17 cellular contexts compared by ENCODE assay signal in the genomic region with DNA sequence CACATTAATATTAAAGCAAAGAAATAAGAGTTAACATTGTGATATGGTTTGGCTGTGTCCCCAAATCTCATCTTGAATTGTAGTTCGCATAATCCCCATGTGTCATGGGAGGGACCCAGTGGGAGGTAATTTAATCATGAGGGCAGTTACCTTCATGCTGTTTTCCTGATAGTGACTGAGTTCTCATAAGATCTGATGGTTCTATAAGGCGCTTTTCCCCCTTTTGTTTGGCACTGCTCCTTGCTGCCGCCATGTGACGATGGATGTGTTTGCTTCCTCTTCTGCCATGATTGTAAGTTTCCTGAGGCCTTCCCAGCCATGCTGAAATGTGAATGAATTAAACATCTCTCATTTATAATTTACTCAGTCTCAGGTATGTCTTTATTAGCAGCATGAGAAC.
DNase-seq lines count a peak whose midpoint lies in the region; ATAC-seq and TF ChIP-seq lines count a peak whose summit lies in the region.
"Had no signal": no experiment of that assay in that cellular context is flagged by ENCODE, and none has a peak within 500 bp of the region (broad histone marks: within the 10 kb centered on the region; RNA-seq: fewer than 3 reads in every experiment).

No MANE protein-coding gene starts in this region.

- H3K4me3 ChIP-seq in SK-N-SH (ENCODE audit: low read depth in 2 of 2, low read length in 1 of 2) = no peak overlapping the region
- no peak overlapping the region for H3K4me3 ChIP-seq in adipocyte (ENCODE audit: low read length)
- no peak overlapping the region for H3K4me3 ChIP-seq in mesenchymal stem cell (ENCODE audit: insufficient read depth in 1 of 2, low read depth in 1 of 2, low read length in 2 of 2)
- H3K4me3 ChIP-seq in CD8-positive, alpha-beta T cell (ENCODE audit: low read depth, low read length) = no peak overlapping the region
- H3K4me3 ChIP-seq in ascending aorta = no peak overlapping the region

- H3K27me3 Mint-ChIP-seq in CD8-positive, alpha-beta T cell (ENCODE audit: low read depth) = peaks cover 3% of the 10 kb centered on the region
- H3K27me3 Mint-ChIP-seq: CD4-positive, CD25-positive, alpha-beta regulatory T cell had no signal

- no peak overlapping the region for H3K27ac Mint-ChIP-seq in CD8-positive, alpha-beta T cell
- H3K27ac Mint-ChIP-seq: CD4-positive, CD25-positive, alpha-beta regulatory T cell had no signal

- CTCF ChIA-PET in SK-N-SH (lab: Yijun Ruan, JAX) = interaction anchor here (1.3 to 4.2 kb wide), 4 partner anchors 9 to 286 kb away, joined by 5 to 99 read pairs (median 70); no protein-coding TSS in a partner anchor
- CTCF ChIA-PET in CD8-positive, alpha-beta T cell (lab: Charles Lee) = interaction anchor here (2.3 to 2.7 kb wide), 3 partner anchors 242 to 401 kb away, joined by 13 to 71 read pairs (median 63); no protein-coding TSS in a partner anchor

- no peaks in the 10 kb centered on the region for H3K4me1 Mint-ChIP-seq in CD8-positive, alpha-beta T cell (ENCODE audit: low read depth)
- H3K4me1 Mint-ChIP-seq: CD4-positive, CD25-positive, alpha-beta regulatory T cell had no signal

- no peaks in the 10 kb centered on the region for H3K9me3 Mint-ChIP-seq in CD8-positive, alpha-beta T cell
- H3K9me3 Mint-ChIP-seq: CD4-positive, CD25-positive, alpha-beta regulatory T cell had no signal

- H3K36me3 ChIP-seq in SK-N-SH (replicated peaks in 1 of 2; ENCODE audit: control insufficient read depth in 1 of 2, insufficient read depth in 2 of 2, low read length in 1 of 2) (no peaks in the 10 kb centered on the region), adipocyte (ENCODE audit: control insufficient read depth, insufficient read depth, low read length, severe bottlenecking) (no peaks in the 10 kb centered on the region), mesenchymal stem cell (ENCODE audit: control insufficient read depth in 1 of 2, insufficient read depth in 2 of 2, low read depth in 1 of 2, low read length in 2 of 2) (no peaks in the 10 kb centered on the region), ascending aorta (no peaks in the 10 kb centered on the region)
- H3K36me3 ChIP-seq in CD8-positive, alpha-beta T cell (ENCODE audit: insufficient read depth, low read length) = no peaks in the 10 kb centered on the region
- H3K36me3 ChIP-seq: BE2C had no signal

- H3K4me3 Mint-ChIP-seq in CD8-positive, alpha-beta T cell = no peak overlapping the region
- H3K4me3 Mint-ChIP-seq: CD4-positive, CD25-positive, alpha-beta regulatory T cell had no signal

- H2BK120ac ChIP-seq in mesenchymal stem cell (ENCODE audit: low read depth, low read length) = no peak overlapping the region

- no peak overlapping the region for H2BK12ac ChIP-seq in mesenchymal stem cell (ENCODE audit: low read length in 2 of 2)

- H4K20me1 ChIP-seq in SK-N-SH (ENCODE audit: insufficient read depth) = no peaks in the 10 kb centered on the region

- H3K9me2 ChIP-seq in SK-N-SH = no peaks in the 10 kb centered on the region

- no peak overlapping the region for H3K9ac ChIP-seq in SK-N-SH
- H3K9ac ChIP-seq in adipocyte (ENCODE audit: low read length) = peak overlapping the region; percentile 26
- H3K9ac ChIP-seq in mesenchymal stem cell (ENCODE audit: low read length) = peak overlapping the region; percentile 72

- no peaks in the 10 kb centered on the region for H3K27me3 ChIP-seq in SK-N-SH (ENCODE audit: insufficient read depth)
- no peaks in the 10 kb centered on the region for H3K27me3 ChIP-seq in adipocyte (replicated peaks; ENCODE audit: control insufficient read depth, insufficient read depth, low read length)
- H3K27me3 ChIP-seq in mesenchymal stem cell (ENCODE audit: control insufficient read depth in 1 of 2, insufficient read depth in 1 of 2, low read length in 2 of 2) = no peaks in the 10 kb centered on the region
- H3K27me3 ChIP-seq in CD8-positive, alpha-beta T cell (ENCODE audit: insufficient read depth, low read length) = no peaks in the 10 kb centered on the region
- no peaks in the 10 kb centered on the region for H3K27me3 ChIP-seq in ascending aorta
- H3K27me3 ChIP-seq: BE2C had no signal

- no peak overlapping the region for H2BK5ac ChIP-seq in mesenchymal stem cell (ENCODE audit: low read depth, low read length, poor library complexity, severe bottlenecking)

- H3K79me2 ChIP-seq in SK-N-SH (ENCODE audit: insufficient read depth) = no peaks in the 10 kb centered on the region

- ATAC-seq in SK-N-SH treated with all-trans-retinoic acid at 6 μM for 48 hours = no peak
- ATAC-seq in CD8-positive, alpha-beta T cell = no peak

- DNase-seq in SK-N-SH (no peak), adipocyte (ENCODE audit: low read depth) (no peak), mesenchymal stem cell (no peak), GDM1 (lab: John Stamatoyannopoulos, UW) (no peak), ascending aorta (ENCODE audit: low spot score in 2 of 2) (no peak), NCI-H82 treated with DMSO at 0.1 percent for 48 hours (lab: John Stamatoyannopoulos, UW; ENCODE audit: unreplicated experiment) (no peak)
- no peak for DNase-seq in CD8-positive, alpha-beta T cell
- DNase-seq: 8988T, Caco-2, DMS153, NCI-H1105, NCI-H1694, NCI-H2081 treated with DMSO at 0.1 percent for 48 hours, NCI-H748 treated with DMSO at 0.1 percent for 48 hours had no signal

- no peak overlapping the region for H4K8ac ChIP-seq in mesenchymal stem cell (ENCODE audit: low read length)

- no peak overlapping the region for H3K4ac ChIP-seq in mesenchymal stem cell (ENCODE audit: low read depth in 1 of 2, low read length in 2 of 2)

- H3K18ac ChIP-seq in mesenchymal stem cell (ENCODE audit: low read depth in 1 of 2, low read length in 2 of 2) = no peak overlapping the region

- H3K4me2 ChIP-seq in SK-N-SH (no peak overlapping the region), mesenchymal stem cell (ENCODE audit: low read length, poor library complexity, severe bottlenecking) (no peak overlapping the region)

- no peaks in the 10 kb centered on the region for H3K36me3 Mint-ChIP-seq in CD8-positive, alpha-beta T cell
- H3K36me3 Mint-ChIP-seq: CD4-positive, CD25-positive, alpha-beta regulatory T cell had no signal

- no peak overlapping the region for H2BK15ac ChIP-seq in mesenchymal stem cell (ENCODE audit: low read depth, poor library complexity, severe bottlenecking)

- POLR2A ChIA-PET in SK-N-SH (lab: Yijun Ruan, JAX) = no interaction called here
- POLR2A ChIA-PET in CD8-positive, alpha-beta T cell (lab: Charles Lee) = no interaction called here

- no peak for TF ChIP-seq EP300 in SK-N-SH (IDR thresholded peaks at IDR 0.05; ENCODE audit: borderline replicate concordance in 1 of 2, low read depth in 1 of 2, low read length in 1 of 2)

- TF ChIP-seq RAD21 in SK-N-SH (IDR thresholded peaks at IDR 0.05; ENCODE audit: low read length) = no peak

- H3K9me3 ChIP-seq in SK-N-SH (no peaks in the 10 kb centered on the region), adipocyte (ENCODE audit: control insufficient read depth, low read length) (no peaks in the 10 kb centered on the region), mesenchymal stem cell (ENCODE audit: control insufficient read depth, low read length) (no peaks in the 10 kb centered on the region), ascending aorta (no peaks in the 10 kb centered on the region)
- H3K9me3 ChIP-seq in CD8-positive, alpha-beta T cell (ENCODE audit: low read length) = no peaks in the 10 kb centered on the region
- H3K9me3 ChIP-seq: BE2C, Caco-2 had no signal

- H3K27ac ChIP-seq in SK-N-SH (ENCODE audit: low read depth in 2 of 2, low read length in 1 of 2) (peak overlapping the region in 1 of 2 experiments; percentile 34; a peak in 2 of 4 replicates), mesenchymal stem cell (ENCODE audit: low read length, poor library complexity, severe bottlenecking) (no peak overlapping the region), ascending aorta (no peak overlapping the region)
- H3K27ac ChIP-seq in CD8-positive, alpha-beta T cell (ENCODE audit: low read depth, low read length) = no peak overlapping the region

- no peak overlapping the region for H3K23ac ChIP-seq in mesenchymal stem cell (ENCODE audit: low read length in 2 of 2)

- no peak overlapping the region for H3K14ac ChIP-seq in mesenchymal stem cell (ENCODE audit: low read length in 2 of 2)

- H3K4me1 ChIP-seq in SK-N-SH (ENCODE audit: control insufficient read depth in 1 of 2, insufficient read depth in 2 of 2, low read depth in 1 of 2, low read length in 1 of 2) (peaks cover 0 to 16% of the 10 kb centered on the region in 2 experiments; a peak in 1 of 4 replicates), adipocyte (ENCODE audit: control insufficient read depth, insufficient read depth, low read length) (peaks cover 14% of the 10 kb centered on the region), mesenchymal stem cell (ENCODE audit: control insufficient read depth, insufficient read depth, low read depth, low read length) (peaks cover 4% of the 10 kb centered on the region), ascending aorta (peaks cover 4 to 5% of the 10 kb centered on the region in 2 donors)
- H3K4me1 ChIP-seq in CD8-positive, alpha-beta T cell (ENCODE audit: insufficient read depth, low read length) = no peaks in the 10 kb centered on the region
- H3K4me1 ChIP-seq: Caco-2 had no signal

- no peak overlapping the region for H2AK5ac ChIP-seq in mesenchymal stem cell (ENCODE audit: low read length, severe bottlenecking)

- H4K91ac ChIP-seq in mesenchymal stem cell (ENCODE audit: low read length) = no peak overlapping the region

- 95% methylated on average over 4 of the region's 4 CpGs for WGBS in SK-N-SH (ENCODE audit: low lambda C conversion rate)
- WGBS in mesenchymal stem cell = 98% methylated on average over 2 of the region's 4 CpGs

- TF ChIP-seq CTCF in SK-N-SH (IDR thresholded peaks at IDR 0.05) (no peak), ascending aorta (IDR thresholded peaks at IDR 0.05) (no peak)
- no peak for TF ChIP-seq CTCF in CD8-positive, alpha-beta T cell (IDR thresholded peaks at IDR 0.05)

- intact Hi-C loops in CD8-positive, alpha-beta T cell (cut with DNase I, micrococcal nuclease) = loop anchor here (5.0 to 10.0 kb wide), 2 partner anchors 480 to 1142 kb away; no protein-coding TSS in a partner anchor
- intact Hi-C loops in ascending aorta (cut with DNase I) = loop anchor here (5.0 kb wide), 4 partner anchors 152 to 402 kb away; a partner anchor contains a TSS

- H3F3A ChIP-seq in SK-N-SH (replicated peaks; ENCODE audit: insufficient read depth) = peaks cover 10% of the 10 kb centered on the region

- H3K79me1 ChIP-seq in mesenchymal stem cell (replicated peaks; ENCODE audit: low read length, poor library complexity, severe bottlenecking) = peaks cover 3% of the 10 kb centered on the region

- H2AFZ ChIP-seq in SK-N-SH (ENCODE audit: low read depth) = peak overlapping the region; percentile 49; the same call in 1 of the 2 replicates
- no peak overlapping the region for H2AFZ ChIP-seq in mesenchymal stem cell (ENCODE audit: low read depth, low read length)
